Comparison of ENCODE assay signal across 10 cellular contexts in genomic region chr19:19626516-19627441, GRCh38. TPM values are rescaled to one million over a fixed set of nuclear protein-coding genes. Genes with fewer than 3 reads are reported as not detected.
A peak's percentile ranks its signal among the peaks of the same experiment; 100 is the strongest.
DNase-seq lines count a peak whose midpoint lies in the region; ATAC-seq and TF ChIP-seq lines count a peak whose summit lies in the region.
"Had no signal": no experiment of that assay in that cellular context is flagged by ENCODE, and none has a peak within 500 bp of the region (broad histone marks: within the 10 kb centered on the region; RNA-seq: fewer than 3 reads in every experiment).

No MANE protein-coding gene starts in this region.

- peak overlapping the region; percentile 61 for H3K27ac ChIP-seq in CD8-positive, alpha-beta memory T cell (ENCODE audit: low read depth, low read length)
- H3K27ac ChIP-seq in OCI-LY1 (ENCODE audit: low read depth, low read length, poor library complexity, severe bottlenecking), result peak overlapping the region; percentile 30
- no peak overlapping the region for H3K27ac ChIP-seq in ectodermal cell (ENCODE audit: insufficient read depth, low read depth, low read length, poor library complexity, severe bottlenecking)

- no peak for TF ChIP-seq CTCF in OCI-LY1 (IDR thresholded peaks at IDR 0.05; ENCODE audit: low read length)
- TF ChIP-seq CTCF in neural crest cell (conservative IDR thresholded peaks at IDR 0.05), result no peak
- TF ChIP-seq CTCF in HFFc6 (IDR thresholded peaks at IDR 0.05), result no peak

- H3K27ac Mint-ChIP-seq in CD8-positive, alpha-beta memory T cell, result peak overlapping the region; percentile 87 to 97 (median 96)
- peak overlapping the region; percentile 88 for H3K27ac Mint-ChIP-seq in neural crest cell (ENCODE audit: unreplicated experiment)
- no peak overlapping the region for H3K27ac Mint-ChIP-seq in HFFc6

- no peak for DNase-seq in CD8-positive, alpha-beta memory T cell
- DNase-seq in neural crest cell (ENCODE audit: low read depth, low spot score) (no peak), SK-N-DZ (ENCODE audit: low spot score) (no peak), HFFc6 (no peak), HEK293T (ENCODE audit: extremely low spot score) (no peak)
- DNase-seq: NCI-H187 treated with DMSO at 0.1 percent for 48 hours, occipital lobe had no signal

- peak overlapping the region; percentile 80 for H3K4me3 ChIP-seq in CD8-positive, alpha-beta memory T cell (ENCODE audit: low read length)
- peak overlapping the region; percentile 80 for H3K4me3 ChIP-seq in OCI-LY1 (ENCODE audit: low read depth, low read length, poor library complexity, severe bottlenecking)
- H3K4me3 ChIP-seq in ectodermal cell (ENCODE audit: insufficient read depth, low read depth, low read length), result peak overlapping the region; percentile 73

- WGBS in ectodermal cell, 2 experiments, result 93% methylated on average over 48 of the region's 48 CpGs

- no peaks in the 10 kb centered on the region for H3F3A ChIP-seq in OCI-LY1 (ENCODE audit: insufficient read depth, low read length)

- H3K27me3 ChIP-seq in CD8-positive, alpha-beta memory T cell (ENCODE audit: insufficient read depth, low read length, poor library complexity, severe bottlenecking), result no peaks in the 10 kb centered on the region
- no peaks in the 10 kb centered on the region for H3K27me3 ChIP-seq in OCI-LY1 (ENCODE audit: insufficient read depth, low read length)
- H3K27me3 ChIP-seq in ectodermal cell (ENCODE audit: control insufficient read depth, insufficient read depth, low read length, poor library complexity, severe bottlenecking), result no peaks in the 10 kb centered on the region

- ATAC-seq in HG03378 (IDR thresholded peaks at IDR 0.05; ENCODE audit: unreplicated experiment), result no peak

- no peaks in the 10 kb centered on the region for H4K20me1 ChIP-seq in OCI-LY1 (ENCODE audit: insufficient read depth, low read length)

- peak overlapping the region; percentile 74 for H3K4me2 ChIP-seq in OCI-LY1 (ENCODE audit: low read length)

- no peaks in the 10 kb centered on the region for H3K9me2 ChIP-seq in OCI-LY1 (ENCODE audit: low read depth, low read length)

- H3K27me3 Mint-ChIP-seq in CD8-positive, alpha-beta memory T cell, result no peaks in the 10 kb centered on the region
- H3K27me3 Mint-ChIP-seq in neural crest cell (ENCODE audit: low read depth) (no peaks in the 10 kb centered on the region), HFFc6 (ENCODE audit: insufficient read depth) (peaks cover 11% of the 10 kb centered on the region)

- H3K36me3 Mint-ChIP-seq in CD8-positive, alpha-beta memory T cell, result peaks cover 0 to 51% (median 6%) of the 10 kb centered on the region in 3 donors
- H3K36me3 Mint-ChIP-seq in neural crest cell (ENCODE audit: low read depth) (peaks cover 4% of the 10 kb centered on the region), HFFc6 (ENCODE audit: low read depth) (no peaks in the 10 kb centered on the region)

- no peaks in the 10 kb centered on the region for H3K9me3 Mint-ChIP-seq in CD8-positive, alpha-beta memory T cell
- H3K9me3 Mint-ChIP-seq in neural crest cell, result no peaks in the 10 kb centered on the region
- H3K9me3 Mint-ChIP-seq in HFFc6, result no peaks in the 10 kb centered on the region

- peak overlapping the region; percentile 87 for H3K9ac ChIP-seq in OCI-LY1 (ENCODE audit: low read length)

- peaks cover 7% of the 10 kb centered on the region for H3K36me3 ChIP-seq in CD8-positive, alpha-beta memory T cell (ENCODE audit: insufficient read depth, low read length)
- H3K36me3 ChIP-seq in OCI-LY1 (ENCODE audit: insufficient read depth, low read length) (peaks cover 31% of the 10 kb centered on the region; the same call in 1 of the 2 replicates), ectodermal cell (ENCODE audit: control insufficient read depth, insufficient read depth, low read length) (peaks cover 23% of the 10 kb centered on the region)

- no peaks in the 10 kb centered on the region for H3K9me3 ChIP-seq in CD8-positive, alpha-beta memory T cell (ENCODE audit: low read length)
- H3K9me3 ChIP-seq in OCI-LY1 (ENCODE audit: low read length), result no peaks in the 10 kb centered on the region
- H3K9me3 ChIP-seq in ectodermal cell (ENCODE audit: control insufficient read depth, low read length), result no peaks in the 10 kb centered on the region

- no peak overlapping the region for H2AFZ ChIP-seq in OCI-LY1 (ENCODE audit: low read length)

- peak overlapping the region; percentile 89 to 96 (median 94) for H3K4me3 Mint-ChIP-seq in CD8-positive, alpha-beta memory T cell
- H3K4me3 Mint-ChIP-seq in neural crest cell (peak overlapping the region; percentile 94), HFFc6 (no peak overlapping the region)

- peaks cover 17% of the 10 kb centered on the region for H3K4me1 ChIP-seq in CD8-positive, alpha-beta memory T cell (ENCODE audit: insufficient read depth, low read length)
- H3K4me1 ChIP-seq in OCI-LY1 (ENCODE audit: insufficient read depth, low read length, severe bottlenecking), result peaks cover 27% of the 10 kb centered on the region
- peaks cover 12% of the 10 kb centered on the region for H3K4me1 ChIP-seq in ectodermal cell (ENCODE audit: control insufficient read depth, insufficient read depth, low read length)

- H3K79me2 ChIP-seq in OCI-LY1 (ENCODE audit: insufficient read depth, low read length), result no peaks in the 10 kb centered on the region

- CTCF ChIA-PET in CD8-positive, alpha-beta memory T cell (lab: Charles Lee), result interaction anchor here (1.0 kb wide), 2 partner anchors 72 to 95 kb away, joined by 5 to 6 read pairs; no protein-coding TSS in a partner anchor
- CTCF ChIA-PET in HEK293T (lab: Yijun Ruan, JAX), result interaction anchor here (0.7 kb wide), 1 partner anchor 73 kb away, joined by 3 read pairs; no protein-coding TSS in a partner anchor

- POLR2A ChIA-PET in CD8-positive, alpha-beta memory T cell (lab: Charles Lee), result interaction anchor here (0.6 to 1.3 kb wide), 4 partner anchors 25 to 72 kb away, joined by 3 to 7 read pairs (median 4); partner anchors contain the start of gene ZNF101
- POLR2A ChIA-PET in HEK293T (lab: Yijun Ruan, JAX), result no interaction called here

- peaks cover 21 to 42% (median 32%) of the 10 kb centered on the region in 3 donors for H3K4me1 Mint-ChIP-seq in CD8-positive, alpha-beta memory T cell
- peaks cover 22% of the 10 kb centered on the region for H3K4me1 Mint-ChIP-seq in neural crest cell
- H3K4me1 Mint-ChIP-seq in HFFc6 (ENCODE audit: low read depth), result peaks cover 6% of the 10 kb centered on the region

TF ChIP-seq in HEK293T, 16 proteins besides CTCF, POLR2A, EP300 and RAD21 (continues in another document):
- TF ChIP-seq HDGF (IDR thresholded peaks at IDR 0.05; ENCODE audit: borderline replicate concordance), result no peak

RNA-seq across cellular contexts. Expression of gene LPAR2, which starts 1.2 kb away (rescaled TPM):
- total RNA-seq in CD8-positive, alpha-beta memory T cell, result 10 to 100 TPM; 23.6 to 24.8 TPM
- 37.8 TPM for polyA plus RNA-seq in CD8-positive, alpha-beta memory T cell
- 80.1 TPM for polyA plus RNA-seq in ectodermal cell (2013, experiment 1 of 4)
- polyA plus RNA-seq in ectodermal cell (2013, experiment 2 of 4), result 77.2 TPM
- polyA plus RNA-seq in ectodermal cell (2013, experiment 3 of 4), result 68.3 TPM
- 87.8 TPM for polyA plus RNA-seq in ectodermal cell (2013, experiment 4 of 4)
- 115 and 116 TPM in 2 replicates for total RNA-seq in neural crest cell
- 35.3 and 41.9 TPM in 2 replicates for polyA plus RNA-seq in SK-N-DZ (2014; cell fraction: cytosol; rRNA removed)
- 421 and 484 TPM in 2 replicates for polyA plus RNA-seq in SK-N-DZ (2014; cell fraction: nucleus; rRNA removed)
- total RNA-seq in HFFc6 (2021; fragmentation: NEBNext Ultra II Directional; extraction: Animal tissue kit (Norgen Biotek cat#: 25700)), result 1 to 10 TPM; 2.6 to 4.2 (median 3.2) TPM

RNA-seq across cellular contexts. Expression of gene PBX4, which starts 8.3 kb away (rescaled TPM):
- 10 to 100 TPM; 15.0 to 17.1 TPM for total RNA-seq in CD8-positive, alpha-beta memory T cell
- polyA plus RNA-seq in CD8-positive, alpha-beta memory T cell, result 8.3 TPM
- 9.6 TPM for polyA plus RNA-seq in ectodermal cell (2013, experiment 1 of 4)
- polyA plus RNA-seq in ectodermal cell (2013, experiment 2 of 4), result 5.2 TPM
- polyA plus RNA-seq in ectodermal cell (2013, experiment 3 of 4), result 8.6 TPM
- 9.8 TPM for polyA plus RNA-seq in ectodermal cell (2013, experiment 4 of 4)
- total RNA-seq in neural crest cell, result 7.5 and 7.7 TPM in 2 replicates
- 2.2 and 5.2 TPM in 2 replicates for polyA plus RNA-seq in SK-N-DZ (2014; cell fraction: cytosol; rRNA removed)
- 11.2 and 13.7 TPM in 2 replicates for polyA plus RNA-seq in SK-N-DZ (2014; cell fraction: nucleus; rRNA removed)
- under 1 TPM in 5 of 6 experiments, not detected in 1; 0.23 to 0.40 (median 0.30) TPM for total RNA-seq in HFFc6 (2021; fragmentation: NEBNext Ultra II Directional; extraction: Animal tissue kit (Norgen Biotek cat#: 25700))

RNA-seq across cellular contexts. Expression of gene GMIP, which starts 16.7 kb away (rescaled TPM):
- total RNA-seq in CD8-positive, alpha-beta memory T cell, result 10 to 100 TPM; 54.5 to 60.3 TPM
- polyA plus RNA-seq in CD8-positive, alpha-beta memory T cell, result 71.3 TPM
- polyA plus RNA-seq in ectodermal cell (2013, experiment 1 of 4), result 17.1 TPM
- polyA plus RNA-seq in ectodermal cell (2013, experiment 2 of 4), result 12.2 TPM
- 10.1 TPM for polyA plus RNA-seq in ectodermal cell (2013, experiment 3 of 4)
- 15.5 TPM for polyA plus RNA-seq in ectodermal cell (2013, experiment 4 of 4)
- total RNA-seq in neural crest cell, result 20.6 and 25.1 TPM in 2 replicates
- 4.3 and 4.4 TPM in 2 replicates for polyA plus RNA-seq in SK-N-DZ (2014; cell fraction: cytosol; rRNA removed)
- polyA plus RNA-seq in SK-N-DZ (2014; cell fraction: nucleus; rRNA removed), result 6.4 and 16.1 TPM in 2 replicates
- 10 to 100 TPM; 11.5 to 16.7 (median 13.9) TPM for total RNA-seq in HFFc6 (2021; fragmentation: NEBNext Ultra II Directional; extraction: Animal tissue kit (Norgen Biotek cat#: 25700))

RNA-seq across cellular contexts. Expression of gene ATP13A1, which starts 36.7 kb away (rescaled TPM):
- 10 to 100 TPM; 92.1 to 93.6 TPM for total RNA-seq in CD8-positive, alpha-beta memory T cell
- polyA plus RNA-seq in CD8-positive, alpha-beta memory T cell, result 41.7 TPM
- 52.6 TPM for polyA plus RNA-seq in ectodermal cell (2013, experiment 1 of 4)
- polyA plus RNA-seq in ectodermal cell (2013, experiment 2 of 4), result 56.6 TPM
- 35.6 TPM for polyA plus RNA-seq in ectodermal cell (2013, experiment 3 of 4)
- polyA plus RNA-seq in ectodermal cell (2013, experiment 4 of 4), result 44.9 TPM
- 75.1 and 81.0 TPM in 2 replicates for total RNA-seq in neural crest cell
- 41.5 and 75.3 TPM in 2 replicates for polyA plus RNA-seq in SK-N-DZ (2014; cell fraction: cytosol; rRNA removed)
- 354 and 380 TPM in 2 replicates for polyA plus RNA-seq in SK-N-DZ (2014; cell fraction: nucleus; rRNA removed)
- total RNA-seq in HFFc6 (2021; fragmentation: NEBNext Ultra II Directional; extraction: Animal tissue kit (Norgen Biotek cat#: 25700)), result 10 to 100 TPM; 56.5 to 76.3 (median 61.3) TPM

RNA-seq across cellular contexts. Expression of gene ZNF101, which starts 41.9 kb away (rescaled TPM):
- total RNA-seq in CD8-positive, alpha-beta memory T cell, result 10 to 100 TPM; 73.6 to 74.0 TPM
- polyA plus RNA-seq in CD8-positive, alpha-beta memory T cell, result 103 TPM
- polyA plus RNA-seq in ectodermal cell (2013, experiment 1 of 4), result 23.1 TPM
- polyA plus RNA-seq in ectodermal cell (2013, experiment 2 of 4), result 21.6 TPM
- 15.1 TPM for polyA plus RNA-seq in ectodermal cell (2013, experiment 3 of 4)
- polyA plus RNA-seq in ectodermal cell (2013, experiment 4 of 4), result 13.8 TPM
- 16.2 and 18.2 TPM in 2 replicates for total RNA-seq in neural crest cell
- polyA plus RNA-seq in SK-N-DZ (2014; cell fraction: cytosol; rRNA removed), result 9.4 and 9.5 TPM in 2 replicates
- polyA plus RNA-seq in SK-N-DZ (2014; cell fraction: nucleus; rRNA removed), result 3.3 and 8.6 TPM in 2 replicates
- total RNA-seq in HFFc6 (2021; fragmentation: NEBNext Ultra II Directional; extraction: Animal tissue kit (Norgen Biotek cat#: 25700)), result 1 to 10 TPM; 6.8 to 8.5 (median 7.2) TPM

Comparison
In these comparisons a context has a peak if more than half of its experiments do, and no peak if none do; other contexts are left out.
1. RNA of gene LPAR2, which starts 1.2 kb away (total RNA-seq): 115 to 116 TPM in neural crest cell and 23.6 to 24.8 TPM in CD8-positive, alpha-beta memory T cell; 2.6 to 4.2 TPM in HFFc6; every median in the first group is over 4 times any median in the second.
2. Peak in every context shown above with its lines, with median percentiles within 50 percentile points of each other: H3K4me3 ChIP-seq.